ENCODE assay signal across 8 cellular contexts in genomic region chr17:50904522-50905459, GRCh38. TPM values are rescaled to one million over a fixed set of nuclear protein-coding genes. Genes with fewer than 3 reads are reported as not detected.
A peak's percentile ranks its signal among the peaks of the same experiment; 100 is the strongest.
DNase-seq lines count a peak whose midpoint lies in the region; ATAC-seq and TF ChIP-seq lines count a peak whose summit lies in the region.

No MANE protein-coding gene starts in this region.

- peak overlapping the region; percentile 90 for H3K27ac ChIP-seq in SU-DHL-6 (ENCODE audit: low read depth, low read length)
- no peak overlapping the region for H3K27ac ChIP-seq in trophoblast cell (ENCODE audit: low read depth, low read length)

- H3K4me1 ChIP-seq in trophoblast cell (ENCODE audit: control insufficient read depth in 1 of 2, insufficient read depth in 2 of 2, low read length in 2 of 2): peaks cover 20 to 21% of the 10 kb centered on the region in 2 experiments

- H3K4me3 ChIP-seq in LNCaP clone FGC (ENCODE audit: low read depth, low read length): no peak overlapping the region
- no peak overlapping the region for H3K4me3 ChIP-seq in SU-DHL-6 (ENCODE audit: insufficient read depth, low read length, poor library complexity, severe bottlenecking)
- H3K4me3 ChIP-seq in fibroblast of the aortic adventitia (ENCODE audit: low read depth, low read length): no peak overlapping the region
- no peak overlapping the region for H3K4me3 ChIP-seq in trophoblast cell (ENCODE audit: low read depth, low read length)

- H3K23ac ChIP-seq in trophoblast cell (ENCODE audit: low read length): no peak overlapping the region

- TF ChIP-seq CTCF in LNCaP clone FGC (IDR thresholded peaks at IDR 0.05; ENCODE audit: control insufficient read depth, extremely low read depth, insufficient read depth) (no peak), SU-DHL-6 (IDR thresholded peaks at IDR 0.05; ENCODE audit: insufficient read depth, low read length, poor library complexity, severe bottlenecking) (no peak), fibroblast of the aortic adventitia (IDR thresholded peaks at IDR 0.05; ENCODE audit: insufficient read depth, low read length) (no peak), HFFc6 (IDR thresholded peaks at IDR 0.05) (no peak)

- no peaks in the 10 kb centered on the region for H3K9me3 ChIP-seq in SU-DHL-6 (ENCODE audit: insufficient read depth, low read length)
- peaks cover 2% of the 10 kb centered on the region for H3K9me3 ChIP-seq in trophoblast cell (ENCODE audit: insufficient read depth, low read depth, low read length)

- peaks cover 16% of the 10 kb centered on the region for H3K4me1 Mint-ChIP-seq in HFFc6 (ENCODE audit: low read depth)

- peak overlapping the region; percentile 35 for H4K8ac ChIP-seq in trophoblast cell (ENCODE audit: low read depth, low read length)

- no peak overlapping the region for H3K4ac ChIP-seq in trophoblast cell (ENCODE audit: low read depth, low read length)

- no peaks in the 10 kb centered on the region for H3K9me3 Mint-ChIP-seq in HFFc6

- no peak overlapping the region for H3K4me3 Mint-ChIP-seq in HFFc6

- no peak overlapping the region for H3K27ac Mint-ChIP-seq in HFFc6

- no peaks in the 10 kb centered on the region for H3K79me1 ChIP-seq in trophoblast cell (ENCODE audit: low read length)

- H3K27me3 ChIP-seq in SU-DHL-6 (ENCODE audit: low read length): no peaks in the 10 kb centered on the region
- no peaks in the 10 kb centered on the region for H3K27me3 ChIP-seq in trophoblast cell (ENCODE audit: insufficient read depth, low read length)

- peaks cover 6% of the 10 kb centered on the region for H3K27me3 Mint-ChIP-seq in HFFc6 (ENCODE audit: insufficient read depth)

- H3F3A ChIP-seq in SU-DHL-6 (ENCODE audit: insufficient read depth): 0 out of 2 replicates have a peak, but pooled peaks cover 6% of the 10 kb centered on the region

- H3K79me2 ChIP-seq in SU-DHL-6 (ENCODE audit: insufficient read depth, low read length) (no peaks in the 10 kb centered on the region), trophoblast cell (ENCODE audit: control insufficient read depth, insufficient read depth, low read length, poor library complexity) (no peaks in the 10 kb centered on the region)

- intact Hi-C loops in posterior vena cava (cut with DNase I): loop anchor here in 1 of 2 donors (2.0 to 5.0 kb wide), 2 partner anchors 37 to 64 kb away; partner anchors contain the start of gene TOB1

- H3K14ac ChIP-seq in trophoblast cell (ENCODE audit: low read length): peak overlapping the region; percentile 34

- DNase-seq in LNCaP clone FGC (ENCODE audit: low read depth) (peak; percentile 89), fibroblast of the aortic adventitia (ENCODE audit: low read depth) (peak; percentile 18), trophoblast cell (peak in 1 of 2 donors; percentile 62), HFFc6 (no peak), posterior vena cava (ENCODE audit: low spot score) (no peak)
- DNase-seq in activated CD4-positive, CD25-positive, alpha-beta regulatory T cell (lab: John Stamatoyannopoulos, UW): no peak

- no peak overlapping the region for H4K12ac ChIP-seq in trophoblast cell (ENCODE audit: low read depth, low read length)

- no peak overlapping the region for H3K18ac ChIP-seq in trophoblast cell (ENCODE audit: low read length)

- H2BK12ac ChIP-seq in trophoblast cell (ENCODE audit: low read length): peak overlapping the region; percentile 56

- H3K4me2 ChIP-seq in SU-DHL-6 (ENCODE audit: low read depth, low read length, poor library complexity, severe bottlenecking) (peak overlapping the region; percentile 47), trophoblast cell (ENCODE audit: low read length) (peak overlapping the region; percentile 1)

- H3K36me3 Mint-ChIP-seq in HFFc6 (ENCODE audit: low read depth): no peaks in the 10 kb centered on the region

- H3K9ac ChIP-seq in SU-DHL-6 (ENCODE audit: low read length) (peak overlapping the region; percentile 32), trophoblast cell (ENCODE audit: low read length) (no peak overlapping the region)

- no peak for ATAC-seq in HG03354 (IDR thresholded peaks at IDR 0.05; ENCODE audit: poor library complexity, severe bottlenecking, unreplicated experiment)

- peak overlapping the region; percentile 36 for H4K91ac ChIP-seq in trophoblast cell (ENCODE audit: low read depth, low read length)

- H3K36me3 ChIP-seq in SU-DHL-6 (ENCODE audit: low read length) (no peaks in the 10 kb centered on the region), trophoblast cell (ENCODE audit: control insufficient read depth in 1 of 2, insufficient read depth in 2 of 2, low read length in 2 of 2) (no peaks in the 10 kb centered on the region)

- H4K20me1 ChIP-seq in SU-DHL-6 (ENCODE audit: low read depth, low read length): no peaks in the 10 kb centered on the region

- H2BK5ac ChIP-seq in trophoblast cell (ENCODE audit: low read depth, low read length, poor library complexity): no peak overlapping the region

- peak overlapping the region; percentile 54 for H2BK120ac ChIP-seq in trophoblast cell (ENCODE audit: insufficient read depth, low read length, poor library complexity)

- H2AK5ac ChIP-seq in trophoblast cell (ENCODE audit: low read length): peak overlapping the region; percentile 19

- H3K9me2 ChIP-seq in SU-DHL-6 (replicated peaks; ENCODE audit: insufficient read depth, low read length): no peaks in the 10 kb centered on the region

- WGBS in trophoblast cell (ENCODE audit: extremely low coverage, insufficient coverage, insufficient read length): no CpG with 5 or more reads among the region's 16 CpGs

- peak overlapping the region; percentile 47 for H2AFZ ChIP-seq in SU-DHL-6 (ENCODE audit: low read depth, low read length, severe bottlenecking)
- H2AFZ ChIP-seq in trophoblast cell (ENCODE audit: insufficient read depth, low read length, poor library complexity): peak overlapping the region; percentile 47

RNA-seq across cellular contexts. Expression of gene TOB1, which starts 38.6 kb away (rescaled TPM):
- total RNA-seq in fibroblast of the aortic adventitia (ENCODE audit: low replicate concordance) (12.0 and 21.1 TPM in 2 replicates), posterior vena cava (10 to 100 TPM; 48.9 to 59.1 TPM)
- 25.0 and 26.0 TPM in 2 replicates for polyA plus RNA-seq in trophoblast cell (2013)
- total RNA-seq in HFFc6 (2021; fragmentation: NEBNext Ultra II Directional; extraction: Animal tissue kit (Norgen Biotek cat#: 25700)): 10 to 100 TPM; 76.3 to 94.1 (median 89.1) TPM

Comparison
In these comparisons a context has a peak if more than half of its experiments do, and no peak if none do; other contexts are left out.
1. DNase-seq: peak in LNCaP clone FGC (single experiment) and fibroblast of the aortic adventitia (single experiment); none in activated CD4-positive, CD25-positive, alpha-beta regulatory T cell (0 of 4), HFFc6 (single experiment) and posterior vena cava (single experiment).